Comparison of ENCODE assay signal across 1 cellular context in the genomic region with DNA sequence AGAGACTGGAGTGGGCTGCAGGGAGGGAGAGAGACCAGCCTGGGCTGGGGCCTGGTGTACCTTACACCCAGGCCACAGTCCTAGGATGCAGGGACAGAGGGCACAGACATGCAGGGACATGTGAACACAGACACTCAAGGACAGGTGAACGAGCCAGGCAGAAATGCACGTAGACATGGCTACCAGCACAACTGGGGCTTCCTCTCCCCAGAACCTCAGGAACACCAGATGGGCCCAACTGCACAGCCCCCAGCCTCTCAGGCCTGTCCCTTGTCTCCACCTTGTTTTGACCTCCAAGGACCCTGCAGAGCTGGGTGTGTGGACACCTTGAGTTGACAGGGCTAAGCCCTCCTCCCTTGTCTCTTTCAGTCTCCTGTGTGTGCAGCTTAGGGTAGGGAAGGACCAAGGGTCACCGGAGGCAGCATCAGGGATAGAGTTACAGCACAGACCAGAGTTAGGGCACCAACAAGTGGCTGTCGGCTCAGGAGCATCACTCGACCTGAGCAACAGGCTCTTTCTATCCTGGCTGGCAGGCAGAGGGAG.
TF ChIP-seq lines count a peak whose summit lies in the region.

No MANE protein-coding gene starts in this region.

TF ChIP-seq in GM23338, 12 proteins besides CTCF, POLR2A, EP300 and RAD21 (continued from another document):
- TF ChIP-seq ETS1 (IDR thresholded peaks at IDR 0.05) = no peak
